9 cellular contexts compared by ENCODE assay signal in the genomic region with DNA sequence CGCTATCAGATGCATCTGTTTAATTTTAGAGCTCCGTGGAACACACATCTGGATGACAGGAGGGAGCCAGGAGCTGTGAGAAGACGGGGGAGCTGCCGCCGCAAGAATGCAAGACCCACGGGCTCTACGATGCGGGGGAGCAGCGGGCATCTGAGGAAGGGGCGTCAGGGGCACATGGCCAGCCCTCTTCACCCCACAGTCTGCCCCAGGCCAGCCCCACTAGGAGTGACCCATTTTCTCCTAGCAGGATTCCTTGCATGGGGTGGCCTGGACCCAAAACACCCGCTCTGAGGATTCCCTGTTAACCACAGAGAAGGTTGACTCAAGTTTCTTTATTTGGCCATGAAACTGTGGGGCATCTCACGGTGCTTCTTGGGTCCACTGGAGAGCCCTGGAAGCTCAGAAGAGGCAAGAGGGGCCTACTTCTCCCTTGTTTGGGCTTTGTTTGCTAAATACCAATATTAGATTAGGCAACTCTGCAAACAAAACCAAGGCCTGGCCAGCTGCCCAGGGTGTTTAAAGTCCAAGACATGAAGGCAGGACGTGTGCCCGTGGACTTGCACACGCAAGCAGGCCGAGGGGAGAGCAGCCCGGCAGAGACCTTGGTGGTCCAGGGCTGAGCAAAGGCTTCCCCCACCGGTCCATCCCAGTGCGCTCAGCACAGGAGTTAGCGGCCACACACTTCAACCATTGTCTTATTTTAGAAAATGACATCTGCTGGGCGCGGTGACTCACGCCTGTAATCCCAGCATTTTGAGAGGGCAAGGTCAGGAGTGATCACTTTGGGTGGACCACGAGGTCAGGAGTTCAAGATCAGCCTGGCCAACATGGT.
DNase-seq lines count a peak whose midpoint lies in the region; ATAC-seq and TF ChIP-seq lines count a peak whose summit lies in the region.
"Had no signal": no experiment of that assay in that cellular context is flagged by ENCODE, and none has a peak within 500 bp of the region (broad histone marks: within the 10 kb centered on the region; RNA-seq: fewer than 3 reads in every experiment).

No MANE protein-coding gene starts in this region.

- DNase-seq in Calu3 (peak; percentile 77), Panc1 (ENCODE audit: low read depth, low spot score) (peak; percentile 41), fibroblast of the conjunctiva (ENCODE audit: low read depth) (peak; percentile 67), prostate gland (ENCODE audit: low spot score) (peak; percentile 94), NCI-H748 treated with DMSO at 0.1 percent for 48 hours (lab: John Stamatoyannopoulos, UW) (no peak), T-helper 1 cell (no peak), NCI-H2227 (lab: John Stamatoyannopoulos, UW; ENCODE audit: unreplicated experiment) (no peak), hepatic stellate cell (ENCODE audit: low spot score) (no peak)

- H3K36me3 Mint-ChIP-seq in Calu3 (ENCODE audit: insufficient read depth, unreplicated experiment) = peaks cover 4% of the 10 kb centered on the region

- TF ChIP-seq CTCF in Calu3 (IDR thresholded peaks at IDR 0.05; ENCODE audit: unreplicated experiment) = no peak
- TF ChIP-seq CTCF in Panc1 (IDR thresholded peaks at IDR 0.05) = no peak
- no peak for TF ChIP-seq CTCF in prostate gland (IDR thresholded peaks at IDR 0.05)

- H3K4me3 ChIP-seq in Panc1 (ENCODE audit: low read depth in 2 of 2, low read length in 2 of 2) (no peak overlapping the region), prostate gland (no peak overlapping the region)

- peak overlapping the region; percentile 27 for H3K27ac Mint-ChIP-seq in Calu3 (ENCODE audit: unreplicated experiment)

- TF ChIP-seq POLR2A in prostate gland (IDR thresholded peaks at IDR 0.05) = no peak

- H3K27me3 ChIP-seq in Panc1 (ENCODE audit: control insufficient read depth, insufficient read depth, low read length) (no peaks in the 10 kb centered on the region), prostate gland (replicated peaks; ENCODE audit: insufficient read depth) (no peaks in the 10 kb centered on the region)

- in situ Hi-C loops in Panc1 (cut with HindIII; ENCODE audit: low pct_unique_long_range_greater_than_20kb, low sequenced_read_pairs) = no loop called here

- BruUV-seq in Calu3 (replicated peaks; lab: Mats Ljungman, UMichigan) (no TSS peak), Panc1 (replicated peaks; lab: Mats Ljungman, UMichigan) (no TSS peak)

- POLR2A ChIA-PET in Panc1 (lab: Charles Lee) = interaction anchor here (0.6 kb wide), 1 partner anchor 28 kb away, joined by 3 read pairs; no protein-coding TSS in a partner anchor

- no peak overlapping the region for H3K4me3 Mint-ChIP-seq in Calu3 (ENCODE audit: low read depth, unreplicated experiment)

- no peaks in the 10 kb centered on the region for H3K36me3 ChIP-seq in Panc1 (ENCODE audit: control insufficient read depth, insufficient read depth, low read length)
- no peaks in the 10 kb centered on the region for H3K36me3 ChIP-seq in prostate gland

- intact Hi-C loops in Calu3 (cut with micrococcal nuclease; ENCODE audit: unreplicated experiment) = loop anchor here (5.0 kb wide), 1 partner anchor 41 kb away; no protein-coding TSS in a partner anchor
- intact Hi-C loops in Panc1 (cut with micrococcal nuclease; ENCODE audit: unreplicated experiment) = loop anchor here (5.0 kb wide), 1 partner anchor 46 kb away; no protein-coding TSS in a partner anchor
- intact Hi-C loops in prostate gland (cut with DNase I) = no loop called here

- peak overlapping the region; percentile 76 for H3K27ac ChIP-seq in Panc1 (ENCODE audit: low read length)
- peak overlapping the region; percentile 4 to 67 for H3K27ac ChIP-seq in prostate gland
- H3K27ac ChIP-seq: epithelial cell of prostate had no signal

- peaks cover 35% of the 10 kb centered on the region for H3K4me1 Mint-ChIP-seq in Calu3 (ENCODE audit: low read depth, unreplicated experiment)

- no peaks in the 10 kb centered on the region for H3K9me3 Mint-ChIP-seq in Calu3 (ENCODE audit: low read depth, unreplicated experiment)

- CTCF ChIA-PET in Calu3 (lab: Charles Lee) (interaction anchor here (0.7 to 1.0 kb wide), 2 partner anchors 27 to 42 kb away, joined by 3 read pairs; no protein-coding TSS in a partner anchor), Panc1 (lab: Charles Lee) (no interaction called here)

- WGBS in prostate gland = 65% methylated on average over 24 of the region's 24 CpGs

- ATAC-seq in Panc1 = peak; percentile 85

- H3K27me3 Mint-ChIP-seq in Calu3 (ENCODE audit: unreplicated experiment) = no peaks in the 10 kb centered on the region

- H3K4me1 ChIP-seq in Panc1 (ENCODE audit: control insufficient read depth, insufficient read depth, low read length) (peaks cover 33% of the 10 kb centered on the region), prostate gland (replicated peaks) (peaks cover 14% of the 10 kb centered on the region)

- H3K9me3 ChIP-seq in Panc1 (ENCODE audit: control insufficient read depth, insufficient read depth, low read depth, low read length) (no peaks in the 10 kb centered on the region), prostate gland (no peaks in the 10 kb centered on the region)

Comparison
In these comparisons a context has a peak if more than half of its experiments do, and no peak if none do; other contexts are left out.
1. DNase-seq: peak in Calu3 (single experiment), Panc1 (single experiment), fibroblast of the conjunctiva (single experiment) and prostate gland (single experiment); none in NCI-H748 treated with DMSO at 0.1 percent for 48 hours (single experiment), T-helper 1 cell (0 of 5), NCI-H2227 (single experiment) and hepatic stellate cell (single experiment).